ENCODE assay signal across 38 cellular contexts in the genomic region with DNA sequence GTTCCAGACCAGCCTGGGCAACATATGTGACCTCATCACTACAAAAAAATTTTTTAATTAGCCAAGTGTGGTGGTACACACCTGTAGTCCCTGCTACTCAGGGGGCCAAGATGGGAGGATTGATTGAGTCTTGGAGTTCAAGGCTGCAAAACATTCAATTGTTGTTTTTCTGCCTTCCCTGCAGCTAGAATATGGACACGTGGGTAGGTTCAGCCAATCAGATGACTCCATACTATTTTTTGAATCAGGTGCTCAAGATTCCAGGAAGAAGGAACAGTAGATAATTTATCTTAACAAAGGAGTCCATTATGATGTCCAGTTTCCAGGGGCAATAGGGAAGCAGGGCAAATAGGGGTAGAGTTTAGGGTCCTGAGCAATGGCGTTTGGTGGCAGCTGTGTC. TPM values are rescaled to one million over a fixed set of nuclear protein-coding genes. Genes with fewer than 3 reads are reported as not detected.
"Had no signal": no experiment of that assay in that cellular context is flagged by ENCODE, and none has a peak within 500 bp of the region (broad histone marks: within the 10 kb centered on the region; RNA-seq: fewer than 3 reads in every experiment).

No MANE protein-coding gene starts in this region.

- H3K4me3 ChIP-seq: adrenal gland, body of pancreas, colonic mucosa, esophagus squamous epithelium, gastroesophageal sphincter, heart right ventricle had no signal

- FAIRE-seq: endometrium, endothelial cell of umbilical vein had no signal

- DNase-seq: activated CD4-positive, alpha-beta memory T cell treated with anti-CD3 and anti-CD28 coated beads for 36 hours; activated CD4-positive, alpha-beta T cell treated with anti-CD3 and anti-CD28 coated beads for 36 hours; activated CD4-positive, alpha-beta T cell treated with anti-CD3 and anti-CD28 coated beads, Interleukin-2, amount 10 ng/mL, durations not matched to agents 24 days and 14 days; activated CD4-positive, CD25-positive, alpha-beta regulatory T cell; activated CD4-positive, CD25-positive, alpha-beta regulatory T cell treated with anti-CD3 and anti-CD28 coated beads, Interleukin-2, amount 50 U/mL, for 72 hours; activated CD8-positive, alpha-beta memory T cell treated with anti-CD3 and anti-CD28 coated beads, Interleukin-2, amount 10 ng/mL, durations not matched to agents 7 days and 5 days; activated CD8-positive, alpha-beta memory T cell treated with anti-CD3 and anti-CD28 coated beads, Interleukin-2, amount 50 U/mL, for 4 hours; activated CD8-positive, alpha-beta T cell treated with anti-CD3 and anti-CD28 coated beads, Interleukin-2, amount 10 ng/mL, durations not matched to agents 7 days and 5 days; activated effector memory CD4-positive, alpha-beta T cell treated with anti-CD3 and anti-CD28 coated beads, Interleukin-2, amount 50 U/mL, for 16 hours; activated naive CD4-positive, alpha-beta T cell treated with anti-CD3 and anti-CD28 coated beads for 36 hours; activated naive CD8-positive, alpha-beta T cell treated with anti-CD3 and anti-CD28 coated beads for 36 hours; activated naive CD8-positive, alpha-beta T cell treated with anti-CD3 and anti-CD28 coated beads, Interleukin-2, amount 50 U/mL, for 24 hours; activated T-cell treated with anti-CD3 and anti-CD28 coated beads, Interleukin-2, amount 50 U/mL, for 1 hour; activated T-cell treated with anti-CD3 and anti-CD28 coated beads, Interleukin-2, amount 50 U/mL, for 48 hours; adrenal gland; amygdala; aorta; body of pancreas; caudate nucleus; cerebellar nuclear complex; colonic mucosa; effector CD8-positive, alpha-beta T cell; esophagus squamous epithelium; foreskin melanocyte; heart right ventricle; T-helper 2 cell had no signal

- H3K9me3 ChIP-seq: adrenal gland, body of pancreas, colonic mucosa, esophagus squamous epithelium, gastroesophageal sphincter, heart right ventricle had no signal

- H3K36me3 ChIP-seq: adrenal gland, colonic mucosa, esophagus squamous epithelium, gastroesophageal sphincter, heart right ventricle had no signal

- H3K27ac ChIP-seq: adrenal gland, body of pancreas, colonic mucosa, epithelial cell of prostate, esophagus squamous epithelium, gastroesophageal sphincter, heart right ventricle had no signal

- H3K4me1 ChIP-seq: adrenal gland, body of pancreas, colonic mucosa, esophagus squamous epithelium, gastroesophageal sphincter, heart right ventricle had no signal

- H3K27me3 ChIP-seq: adrenal gland, body of pancreas, colonic mucosa, esophagus squamous epithelium had no signal

- ATAC-seq: activated CD4-positive, alpha-beta T cell treated with anti-CD3 and anti-CD28 coated beads for 36 hours; activated CD8-positive, alpha-beta memory T cell treated with anti-CD3 and anti-CD28 coated beads, Interleukin-2, amount 10 ng/mL, durations not matched to agents 7 days and 5 days; activated CD8-positive, alpha-beta T cell treated with anti-CD3 and anti-CD28 coated beads, Interleukin-2, amount 10 ng/mL, durations not matched to agents 7 days and 5 days; activated naive CD8-positive, alpha-beta T cell treated with anti-CD3 and anti-CD28 coated beads, Interleukin-2, amount 50 U/mL, for 24 hours; body of pancreas; gastroesophageal sphincter; heart right ventricle had no signal

RNA-seq across cellular contexts. Expression of gene DEFB119, which starts 2.4 kb away (rescaled TPM):
- total RNA-seq: activated CD4-positive, alpha-beta memory T cell treated with anti-CD3 and anti-CD28 coated beads for 36 hours; activated CD4-positive, alpha-beta T cell treated with anti-CD3 and anti-CD28 coated beads for 36 hours; activated CD4-positive, alpha-beta T cell treated with anti-CD3 and anti-CD28 coated beads, Interleukin-2, amount 10 ng/mL, durations not matched to agents 24 days and 14 days; activated CD8-positive, alpha-beta memory T cell treated with anti-CD3 and anti-CD28 coated beads for 36 hours; activated CD8-positive, alpha-beta memory T cell treated with anti-CD3 and anti-CD28 coated beads, Interleukin-2, amount 10 ng/mL, durations not matched to agents 7 days and 5 days; activated CD8-positive, alpha-beta T cell treated with anti-CD3 and anti-CD28 coated beads, Interleukin-2, amount 10 ng/mL, durations not matched to agents 7 days and 5 days; activated naive CD4-positive, alpha-beta T cell treated with anti-CD3 and anti-CD28 coated beads for 36 hours; activated naive CD8-positive, alpha-beta T cell treated with anti-CD3 and anti-CD28 coated beads for 36 hours; activated T-helper 1 cell treated with anti-CD3 and anti-CD28 coated beads, Interleukin-12 subunit alpha, Interleukin-12 subunit beta, Interleukin-2, Interleukin-4 antibody, amounts not matched to agents 30 ng/mL and 10 ng/mL and 1 ng/mL, durations not matched to agents 14 hours and 24 hours and 36 hours; activated T-helper 2 cell treated with anti-CD3 and anti-CD28 coated beads, Interferon-gamma antibody, Interleukin-2, Interleukin-4, amounts not matched to agents 10 μg/mL and 5 μg/mL and 100 μg/mL, durations not matched to agents 14 hours and 24 hours and 36 hours; adrenal gland; aorta; body of pancreas; colonic mucosa; dermis microvascular lymphatic vessel endothelial cell; endothelial cell of umbilical vein; esophagus squamous epithelium; fibroblast of lung; fibroblast of villous mesenchyme; gastroesophageal sphincter; glomerular endothelial cell; heart right ventricle had no signal
- polyA plus RNA-seq: adrenal gland, aorta, endothelial cell of umbilical vein, esophagus, fibroblast of lung, heart right ventricle had no signal

RNA-seq across cellular contexts. Expression of gene DEFB121, which starts 13.2 kb away (rescaled TPM):
- total RNA-seq: activated CD4-positive, alpha-beta memory T cell treated with anti-CD3 and anti-CD28 coated beads for 36 hours; activated CD4-positive, alpha-beta T cell treated with anti-CD3 and anti-CD28 coated beads for 36 hours; activated CD4-positive, alpha-beta T cell treated with anti-CD3 and anti-CD28 coated beads, Interleukin-2, amount 10 ng/mL, durations not matched to agents 24 days and 14 days; activated CD8-positive, alpha-beta memory T cell treated with anti-CD3 and anti-CD28 coated beads for 36 hours; activated CD8-positive, alpha-beta memory T cell treated with anti-CD3 and anti-CD28 coated beads, Interleukin-2, amount 10 ng/mL, durations not matched to agents 7 days and 5 days; activated CD8-positive, alpha-beta T cell treated with anti-CD3 and anti-CD28 coated beads, Interleukin-2, amount 10 ng/mL, durations not matched to agents 7 days and 5 days; activated naive CD4-positive, alpha-beta T cell treated with anti-CD3 and anti-CD28 coated beads for 36 hours; activated naive CD8-positive, alpha-beta T cell treated with anti-CD3 and anti-CD28 coated beads for 36 hours; activated T-helper 1 cell treated with anti-CD3 and anti-CD28 coated beads, Interleukin-12 subunit alpha, Interleukin-12 subunit beta, Interleukin-2, Interleukin-4 antibody, amounts not matched to agents 30 ng/mL and 10 ng/mL and 1 ng/mL, durations not matched to agents 14 hours and 24 hours and 36 hours; activated T-helper 2 cell treated with anti-CD3 and anti-CD28 coated beads, Interferon-gamma antibody, Interleukin-2, Interleukin-4, amounts not matched to agents 10 μg/mL and 5 μg/mL and 100 μg/mL, durations not matched to agents 14 hours and 24 hours and 36 hours; adrenal gland; aorta; body of pancreas; colonic mucosa; dermis microvascular lymphatic vessel endothelial cell; endothelial cell of umbilical vein; esophagus squamous epithelium; fibroblast of lung; fibroblast of villous mesenchyme; gastroesophageal sphincter; glomerular endothelial cell; heart right ventricle had no signal
- polyA plus RNA-seq: adrenal gland, aorta, endothelial cell of umbilical vein, esophagus, fibroblast of lung, heart right ventricle had no signal

RNA-seq across cellular contexts. Expression of gene DEFB118, which starts 24.4 kb away (rescaled TPM):
- total RNA-seq: activated CD4-positive, alpha-beta memory T cell treated with anti-CD3 and anti-CD28 coated beads for 36 hours; activated CD4-positive, alpha-beta T cell treated with anti-CD3 and anti-CD28 coated beads for 36 hours; activated CD4-positive, alpha-beta T cell treated with anti-CD3 and anti-CD28 coated beads, Interleukin-2, amount 10 ng/mL, durations not matched to agents 24 days and 14 days; activated CD8-positive, alpha-beta memory T cell treated with anti-CD3 and anti-CD28 coated beads for 36 hours; activated CD8-positive, alpha-beta memory T cell treated with anti-CD3 and anti-CD28 coated beads, Interleukin-2, amount 10 ng/mL, durations not matched to agents 7 days and 5 days; activated CD8-positive, alpha-beta T cell treated with anti-CD3 and anti-CD28 coated beads, Interleukin-2, amount 10 ng/mL, durations not matched to agents 7 days and 5 days; activated naive CD4-positive, alpha-beta T cell treated with anti-CD3 and anti-CD28 coated beads for 36 hours; activated naive CD8-positive, alpha-beta T cell treated with anti-CD3 and anti-CD28 coated beads for 36 hours; activated T-helper 1 cell treated with anti-CD3 and anti-CD28 coated beads, Interleukin-12 subunit alpha, Interleukin-12 subunit beta, Interleukin-2, Interleukin-4 antibody, amounts not matched to agents 30 ng/mL and 10 ng/mL and 1 ng/mL, durations not matched to agents 14 hours and 24 hours and 36 hours; activated T-helper 2 cell treated with anti-CD3 and anti-CD28 coated beads, Interferon-gamma antibody, Interleukin-2, Interleukin-4, amounts not matched to agents 10 μg/mL and 5 μg/mL and 100 μg/mL, durations not matched to agents 14 hours and 24 hours and 36 hours; adrenal gland; aorta; body of pancreas; colonic mucosa; dermis microvascular lymphatic vessel endothelial cell; endothelial cell of umbilical vein; esophagus squamous epithelium; fibroblast of lung; fibroblast of villous mesenchyme; gastroesophageal sphincter; glomerular endothelial cell; heart right ventricle had no signal
- polyA plus RNA-seq: adrenal gland, aorta, endothelial cell of umbilical vein, esophagus, fibroblast of lung, heart right ventricle had no signal

RNA-seq across cellular contexts. Expression of gene DEFB123, which starts 47.6 kb away (rescaled TPM):
- total RNA-seq: activated CD4-positive, alpha-beta memory T cell treated with anti-CD3 and anti-CD28 coated beads for 36 hours; activated CD4-positive, alpha-beta T cell treated with anti-CD3 and anti-CD28 coated beads for 36 hours; activated CD4-positive, alpha-beta T cell treated with anti-CD3 and anti-CD28 coated beads, Interleukin-2, amount 10 ng/mL, durations not matched to agents 24 days and 14 days; activated CD8-positive, alpha-beta memory T cell treated with anti-CD3 and anti-CD28 coated beads for 36 hours; activated CD8-positive, alpha-beta memory T cell treated with anti-CD3 and anti-CD28 coated beads, Interleukin-2, amount 10 ng/mL, durations not matched to agents 7 days and 5 days; activated CD8-positive, alpha-beta T cell treated with anti-CD3 and anti-CD28 coated beads, Interleukin-2, amount 10 ng/mL, durations not matched to agents 7 days and 5 days; activated naive CD4-positive, alpha-beta T cell treated with anti-CD3 and anti-CD28 coated beads for 36 hours; activated naive CD8-positive, alpha-beta T cell treated with anti-CD3 and anti-CD28 coated beads for 36 hours; activated T-helper 1 cell treated with anti-CD3 and anti-CD28 coated beads, Interleukin-12 subunit alpha, Interleukin-12 subunit beta, Interleukin-2, Interleukin-4 antibody, amounts not matched to agents 30 ng/mL and 10 ng/mL and 1 ng/mL, durations not matched to agents 14 hours and 24 hours and 36 hours; activated T-helper 2 cell treated with anti-CD3 and anti-CD28 coated beads, Interferon-gamma antibody, Interleukin-2, Interleukin-4, amounts not matched to agents 10 μg/mL and 5 μg/mL and 100 μg/mL, durations not matched to agents 14 hours and 24 hours and 36 hours; adrenal gland; aorta; body of pancreas; colonic mucosa; dermis microvascular lymphatic vessel endothelial cell; endothelial cell of umbilical vein; esophagus squamous epithelium; fibroblast of lung; fibroblast of villous mesenchyme; gastroesophageal sphincter; glomerular endothelial cell; heart right ventricle had no signal
- polyA plus RNA-seq: adrenal gland, aorta, endothelial cell of umbilical vein, esophagus, fibroblast of lung, heart right ventricle had no signal
